ENCODE assay signal across 23 cellular contexts in genomic region chr9:137719194-137719593, GRCh38.
DNase-seq lines count a peak whose midpoint lies in the region; ATAC-seq and TF ChIP-seq lines count a peak whose summit lies in the region.
"Had no signal": no experiment of that assay in that cellular context is flagged by ENCODE, and none has a peak within 500 bp of the region (broad histone marks: within the 10 kb centered on the region; RNA-seq: fewer than 3 reads in every experiment).

No MANE protein-coding gene starts in this region.

- H3K27ac Mint-ChIP-seq in activated naive CD8-positive, alpha-beta T cell treated with anti-CD3 and anti-CD28 coated beads, Interleukin-2, amount 10 ng/mL, durations not matched to agents 7 days and 5 days = peak overlapping the region; percentile 70
- no peak overlapping the region for H3K27ac Mint-ChIP-seq in activated naive CD8-positive, alpha-beta T cell treated with anti-CD3 and anti-CD28 coated beads, Interleukin-2, amount 50 U/mL, for 24 hours
- H3K27ac Mint-ChIP-seq in immature natural killer cell = peak overlapping the region in 5 of 6 donors; percentile 21 to 59 (median 53)
- H3K27ac Mint-ChIP-seq in osteocyte (ENCODE audit: unreplicated experiment) = peak overlapping the region; percentile 7
- H3K27ac Mint-ChIP-seq: CD4-positive, CD25-positive, alpha-beta regulatory T cell had no signal

- H3K4me3 Mint-ChIP-seq in activated naive CD8-positive, alpha-beta T cell treated with anti-CD3 and anti-CD28 coated beads, Interleukin-2, amount 10 ng/mL, durations not matched to agents 7 days and 5 days = no peak overlapping the region
- H3K4me3 Mint-ChIP-seq in activated naive CD8-positive, alpha-beta T cell treated with anti-CD3 and anti-CD28 coated beads, Interleukin-2, amount 50 U/mL, for 24 hours = no peak overlapping the region
- H3K4me3 Mint-ChIP-seq in immature natural killer cell (peak overlapping the region in 1 of 5 donors; percentile 2), osteocyte (ENCODE audit: unreplicated experiment) (no peak overlapping the region)

- H3K9me3 Mint-ChIP-seq in activated naive CD8-positive, alpha-beta T cell treated with anti-CD3 and anti-CD28 coated beads, Interleukin-2, amount 10 ng/mL, durations not matched to agents 7 days and 5 days = peaks cover 24% of the 10 kb centered on the region
- peaks cover 21% of the 10 kb centered on the region for H3K9me3 Mint-ChIP-seq in activated naive CD8-positive, alpha-beta T cell treated with anti-CD3 and anti-CD28 coated beads, Interleukin-2, amount 50 U/mL, for 24 hours
- H3K9me3 Mint-ChIP-seq in immature natural killer cell (peaks cover 17 to 57% (median 42%) of the 10 kb centered on the region in 6 donors), osteocyte (ENCODE audit: unreplicated experiment) (peaks cover 1% of the 10 kb centered on the region)

- H3K4me1 Mint-ChIP-seq in activated naive CD8-positive, alpha-beta T cell treated with anti-CD3 and anti-CD28 coated beads, Interleukin-2, amount 10 ng/mL, durations not matched to agents 7 days and 5 days = peaks cover 17% of the 10 kb centered on the region
- peaks cover 45% of the 10 kb centered on the region for H3K4me1 Mint-ChIP-seq in activated naive CD8-positive, alpha-beta T cell treated with anti-CD3 and anti-CD28 coated beads, Interleukin-2, amount 50 U/mL, for 24 hours
- peaks cover 41 to 68% of the 10 kb centered on the region in 2 donors for H3K4me1 Mint-ChIP-seq in immature natural killer cell
- H3K4me1 Mint-ChIP-seq in osteocyte (ENCODE audit: unreplicated experiment) = peaks cover 14% of the 10 kb centered on the region

- TF ChIP-seq CTCF in RWPE2 (IDR thresholded peaks at IDR 0.05; ENCODE audit: poor library complexity, severe bottlenecking) (no peak), osteocyte (IDR thresholded peaks at IDR 0.05) (no peak)

- no peak for DNase-seq in activated naive CD8-positive, alpha-beta T cell treated with anti-CD3 and anti-CD28 coated beads, Interleukin-2, amount 10 ng/mL, durations not matched to agents 7 days and 5 days
- DNase-seq in activated naive CD8-positive, alpha-beta T cell treated with anti-CD3 and anti-CD28 coated beads, Interleukin-2, amount 50 U/mL, for 24 hours = no peak
- DNase-seq in RWPE2 (ENCODE audit: low spot score) = no peak
- DNase-seq in immature natural killer cell = no peak
- DNase-seq in osteocyte (ENCODE audit: extremely low spot score, unreplicated experiment) = no peak
- no peak for DNase-seq in NOMO-1 treated with dmso at 0.1 percent for 144 hours (lab: John Stamatoyannopoulos, UW; ENCODE audit: unreplicated experiment)
- DNase-seq in EL = no peak
- DNase-seq in NAMALWA (ENCODE audit: low spot score) = no peak
- DNase-seq: BE2C; CD4-positive, CD25-positive, alpha-beta regulatory T cell; COR-L47; DMS153; GF-D8; GOT3; KG1; MV-4-11; NCI-H1417 treated with DMSO at 0.1 percent for 48 hours; NCI-H1930; NCI-H226; NCI-H524 treated with DMSO at 0.1 percent for 48 hours; PC-3; RPMI8226; SJCRH30 had no signal

- no peaks in the 10 kb centered on the region for H3K27me3 ChIP-seq in RWPE2 (ENCODE audit: insufficient read depth, poor library complexity, severe bottlenecking)
- H3K27me3 ChIP-seq: BE2C, SJCRH30 had no signal

- no peaks in the 10 kb centered on the region for H3K27me3 Mint-ChIP-seq in activated naive CD8-positive, alpha-beta T cell treated with anti-CD3 and anti-CD28 coated beads, Interleukin-2, amount 10 ng/mL, durations not matched to agents 7 days and 5 days
- no peaks in the 10 kb centered on the region for H3K27me3 Mint-ChIP-seq in activated naive CD8-positive, alpha-beta T cell treated with anti-CD3 and anti-CD28 coated beads, Interleukin-2, amount 50 U/mL, for 24 hours
- peaks cover 56 to 76% (median 66%) of the 10 kb centered on the region in 3 donors for H3K27me3 Mint-ChIP-seq in immature natural killer cell (ENCODE audit: low read depth in 3 of 3)
- H3K27me3 Mint-ChIP-seq in osteocyte (ENCODE audit: unreplicated experiment) = no peaks in the 10 kb centered on the region
- H3K27me3 Mint-ChIP-seq: CD4-positive, CD25-positive, alpha-beta regulatory T cell had no signal

- no peaks in the 10 kb centered on the region for H3K9me3 ChIP-seq in RWPE2 (ENCODE audit: severe bottlenecking)

- peak overlapping the region; percentile 62 for H3K27ac ChIP-seq in RWPE2 (ENCODE audit: poor library complexity, severe bottlenecking)
- H3K27ac ChIP-seq: SJCRH30 had no signal

- POLR2A ChIA-PET in activated naive CD8-positive, alpha-beta T cell treated with anti-CD3 and anti-CD28 coated beads, Interleukin-2, amount 10 ng/mL, durations not matched to agents 7 days and 5 days (lab: Charles Lee) = no interaction called here

- H3K4me3 ChIP-seq in RWPE2 (ENCODE audit: severe bottlenecking) = no peak overlapping the region
- H3K4me3 ChIP-seq: SJCRH30 had no signal

- peaks cover 15% of the 10 kb centered on the region for H3K4me1 ChIP-seq in RWPE2 (ENCODE audit: insufficient read depth, poor library complexity, severe bottlenecking)
- H3K4me1 ChIP-seq: BE2C, SJCRH30 had no signal

- H3K36me3 Mint-ChIP-seq in activated naive CD8-positive, alpha-beta T cell treated with anti-CD3 and anti-CD28 coated beads, Interleukin-2, amount 10 ng/mL, durations not matched to agents 7 days and 5 days = peaks cover 79% of the 10 kb centered on the region
- H3K36me3 Mint-ChIP-seq in activated naive CD8-positive, alpha-beta T cell treated with anti-CD3 and anti-CD28 coated beads, Interleukin-2, amount 50 U/mL, for 24 hours (ENCODE audit: low read depth) = peaks cover 72% of the 10 kb centered on the region
- peaks cover 41 to 49% (median 43%) of the 10 kb centered on the region in 3 donors for H3K36me3 Mint-ChIP-seq in immature natural killer cell
- H3K36me3 Mint-ChIP-seq in osteocyte (ENCODE audit: unreplicated experiment) = peaks cover 37% of the 10 kb centered on the region

- no peak for ATAC-seq in activated naive CD8-positive, alpha-beta T cell treated with anti-CD3 and anti-CD28 coated beads, Interleukin-2, amount 10 ng/mL, durations not matched to agents 7 days and 5 days (ENCODE audit: low read depth)
- no peak for ATAC-seq in activated naive CD8-positive, alpha-beta T cell treated with anti-CD3 and anti-CD28 coated beads, Interleukin-2, amount 50 U/mL, for 24 hours
- no peak for ATAC-seq in RWPE2 (ENCODE audit: low read depth)
- ATAC-seq: PC-3 had no signal

- peaks cover 28% of the 10 kb centered on the region for H3K36me3 ChIP-seq in RWPE2 (ENCODE audit: low read depth)
